2 cellular contexts compared by ENCODE assay signal in the genomic region with DNA sequence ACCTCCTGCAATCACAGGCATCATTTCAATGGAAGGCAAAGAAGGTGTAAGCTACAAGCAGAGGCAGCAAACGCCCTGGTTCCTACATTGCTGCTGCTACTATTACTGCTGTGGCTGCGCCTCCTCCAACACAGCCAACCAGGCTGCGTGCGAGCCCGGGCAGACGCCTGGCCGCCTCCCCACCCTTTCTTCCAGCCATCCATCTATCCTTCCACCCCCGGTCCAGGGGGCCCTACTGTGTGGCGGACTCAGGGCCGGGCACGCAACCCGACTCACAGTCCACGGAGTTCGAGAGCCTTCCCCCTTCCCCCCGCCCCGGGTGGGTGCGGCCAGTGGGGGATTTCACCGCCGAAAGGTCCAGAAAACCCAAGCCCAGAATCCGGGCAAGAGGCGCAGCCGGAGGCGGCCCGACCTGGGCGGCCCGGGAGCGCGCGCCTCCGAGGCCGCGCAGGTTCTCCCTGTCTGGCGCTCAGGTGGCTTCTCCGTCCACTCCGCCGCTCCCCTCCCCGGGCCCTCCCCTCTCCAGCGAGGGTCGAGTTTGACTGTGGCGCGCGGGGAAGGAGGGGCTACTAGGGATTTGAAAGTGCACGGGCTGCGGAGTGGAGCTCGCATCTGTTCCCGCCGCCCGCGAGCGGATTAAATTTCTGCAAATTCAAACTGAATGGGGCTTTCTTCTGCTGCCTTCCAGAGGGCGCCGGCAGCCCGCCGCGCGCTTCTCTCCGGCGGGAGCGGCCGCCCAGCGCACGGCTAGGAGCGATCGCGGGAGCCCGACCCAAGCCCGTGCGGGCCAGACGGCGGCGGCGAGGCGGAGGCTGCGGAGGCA.
TF ChIP-seq lines count a peak whose summit lies in the region.

HUNK (plus strand) TSS at position 569 of the 823 bp plus-strand sequence. CDS start 655 bp downstream, outside the sequence.

TF ChIP-seq in HEK293, 187 proteins besides CTCF, POLR2A, EP300 and RAD21 (continued from another document and continues in another):
- TF ChIP-seq, protein P1, sequence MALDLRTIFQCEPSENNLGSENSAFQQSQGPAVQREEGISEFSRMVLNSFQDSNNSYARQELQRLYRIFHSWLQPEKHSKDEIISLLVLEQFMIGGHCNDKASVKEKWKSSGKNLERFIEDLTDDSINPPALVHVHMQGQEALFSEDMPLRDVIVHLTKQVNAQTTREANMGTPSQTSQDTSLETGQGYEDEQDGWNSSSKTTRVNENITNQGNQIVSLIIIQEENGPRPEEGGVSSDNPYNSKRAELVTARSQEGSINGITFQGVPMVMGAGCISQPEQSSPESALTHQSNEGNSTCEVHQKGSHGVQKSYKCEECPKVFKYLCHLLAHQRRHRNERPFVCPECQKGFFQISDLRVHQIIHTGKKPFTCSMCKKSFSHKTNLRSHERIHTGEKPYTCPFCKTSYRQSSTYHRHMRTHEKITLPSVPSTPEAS (tag by site-specific recombination; IDR thresholded peaks at IDR 0.05), result no peak
- TF ChIP-seq, protein P2, sequence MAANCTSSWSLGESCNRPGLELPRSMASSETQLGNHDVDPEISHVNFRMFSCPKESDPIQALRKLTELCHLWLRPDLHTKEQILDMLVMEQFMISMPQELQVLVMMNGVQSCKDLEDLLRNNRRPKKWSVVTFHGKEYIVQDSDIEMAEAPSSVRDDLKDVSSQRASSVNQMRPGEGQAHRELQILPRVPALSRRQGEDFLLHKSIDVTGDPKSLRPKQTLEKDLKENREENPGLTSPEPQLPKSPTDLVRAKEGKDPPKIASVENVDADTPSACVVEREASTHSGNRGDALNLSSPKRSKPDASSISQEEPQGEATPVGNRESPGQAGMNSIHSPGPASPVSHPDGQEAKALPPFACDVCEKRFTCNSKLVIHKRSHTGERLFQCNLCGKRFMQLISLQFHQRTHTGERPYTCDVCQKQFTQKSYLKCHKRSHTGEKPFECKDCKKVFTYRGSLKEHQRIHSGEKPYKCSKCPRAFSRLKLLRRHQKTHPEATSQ (tag by site-specific recombination; IDR thresholded peaks at IDR 0.05), result 0 out of 2 replicates have a peak, but pooled peaks have one; percentile 21
- TF ChIP-seq OSR2 (tag by site-specific recombination; IDR thresholded peaks at IDR 0.05) (peak; percentile 44), MYNN (tag by site-specific recombination; IDR thresholded peaks at IDR 0.05; ENCODE audit: borderline replicate concordance) (no peak), ZNF664 (tag by site-specific recombination; IDR thresholded peaks at IDR 0.05) (no peak), ZNF660 (tag by site-specific recombination; IDR thresholded peaks at IDR 0.05) (0 out of 2 replicates have a peak, but pooled peaks have one; percentile 64), ZNF473 (tag by site-specific recombination; IDR thresholded peaks at IDR 0.05) (no peak), ZNF76 (tag by site-specific recombination; IDR thresholded peaks at IDR 0.05; ENCODE audit: borderline replicate concordance, low read depth) (no peak), ZNF791 (tag by site-specific recombination; IDR thresholded peaks at IDR 0.05) (no peak), ZNF600 (tag by site-specific recombination; IDR thresholded peaks at IDR 0.05) (peak; percentile 94), ZNF837 (tag by site-specific recombination; IDR thresholded peaks at IDR 0.05) (0 out of 2 replicates have a peak, but pooled peaks have one; percentile 39), SP2 (tag by site-specific recombination; IDR thresholded peaks at IDR 0.05) (peak; percentile 47), SP3 (tag by site-specific recombination; IDR thresholded peaks at IDR 0.05) (peak; percentile 84), KLF7 (tag by site-specific recombination; IDR thresholded peaks at IDR 0.05; ENCODE audit: borderline replicate concordance) (no peak), ZNF169 (tag by site-specific recombination; IDR thresholded peaks at IDR 0.05) (no peak), ZXDB (tag by site-specific recombination; IDR thresholded peaks at IDR 0.05) (peak; percentile 77), GFI1B (tag by site-specific recombination; IDR thresholded peaks at IDR 0.05) (no peak), ZNF747 (tag by site-specific recombination; IDR thresholded peaks at IDR 0.05) (no peak), ZNF677 (tag by site-specific recombination; IDR thresholded peaks at IDR 0.05) (no peak), ZSCAN18 (tag by site-specific recombination; IDR thresholded peaks at IDR 0.05) (no peak), MEIS1 (CRISPR knock-in tag; IDR thresholded peaks at IDR 0.05; ENCODE audit: borderline replicate concordance) (no peak), ZBTB20 (tag by site-specific recombination; IDR thresholded peaks at IDR 0.05) (peak; percentile 99), BCL11A (tag by site-specific recombination; IDR thresholded peaks at IDR 0.05; ENCODE audit: low read depth) (no peak)
- TF ChIP-seq, protein P3, sequence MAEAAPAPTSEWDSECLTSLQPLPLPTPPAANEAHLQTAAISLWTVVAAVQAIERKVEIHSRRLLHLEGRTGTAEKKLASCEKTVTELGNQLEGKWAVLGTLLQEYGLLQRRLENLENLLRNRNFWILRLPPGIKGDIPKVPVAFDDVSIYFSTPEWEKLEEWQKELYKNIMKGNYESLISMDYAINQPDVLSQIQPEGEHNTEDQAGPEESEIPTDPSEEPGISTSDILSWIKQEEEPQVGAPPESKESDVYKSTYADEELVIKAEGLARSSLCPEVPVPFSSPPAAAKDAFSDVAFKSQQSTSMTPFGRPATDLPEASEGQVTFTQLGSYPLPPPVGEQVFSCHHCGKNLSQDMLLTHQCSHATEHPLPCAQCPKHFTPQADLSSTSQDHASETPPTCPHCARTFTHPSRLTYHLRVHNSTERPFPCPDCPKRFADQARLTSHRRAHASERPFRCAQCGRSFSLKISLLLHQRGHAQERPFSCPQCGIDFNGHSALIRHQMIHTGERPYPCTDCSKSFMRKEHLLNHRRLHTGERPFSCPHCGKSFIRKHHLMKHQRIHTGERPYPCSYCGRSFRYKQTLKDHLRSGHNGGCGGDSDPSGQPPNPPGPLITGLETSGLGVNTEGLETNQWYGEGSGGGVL (tag by site-specific recombination; IDR thresholded peaks at IDR 0.05), result peak; percentile 91
- TF ChIP-seq, protein P4, sequence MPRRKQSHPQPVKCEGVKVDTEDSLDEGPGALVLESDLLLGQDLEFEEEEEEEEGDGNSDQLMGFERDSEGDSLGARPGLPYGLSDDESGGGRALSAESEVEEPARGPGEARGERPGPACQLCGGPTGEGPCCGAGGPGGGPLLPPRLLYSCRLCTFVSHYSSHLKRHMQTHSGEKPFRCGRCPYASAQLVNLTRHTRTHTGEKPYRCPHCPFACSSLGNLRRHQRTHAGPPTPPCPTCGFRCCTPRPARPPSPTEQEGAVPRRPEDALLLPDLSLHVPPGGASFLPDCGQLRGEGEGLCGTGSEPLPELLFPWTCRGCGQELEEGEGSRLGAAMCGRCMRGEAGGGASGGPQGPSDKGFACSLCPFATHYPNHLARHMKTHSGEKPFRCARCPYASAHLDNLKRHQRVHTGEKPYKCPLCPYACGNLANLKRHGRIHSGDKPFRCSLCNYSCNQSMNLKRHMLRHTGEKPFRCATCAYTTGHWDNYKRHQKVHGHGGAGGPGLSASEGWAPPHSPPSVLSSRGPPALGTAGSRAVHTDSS (tag by site-specific recombination; IDR thresholded peaks at IDR 0.05), result no peak

TF ChIP-seq in HepG2, 621 proteins besides CTCF, POLR2A, EP300 and RAD21 (continued from another document and continues in another):
- TF ChIP-seq, protein P5, sequence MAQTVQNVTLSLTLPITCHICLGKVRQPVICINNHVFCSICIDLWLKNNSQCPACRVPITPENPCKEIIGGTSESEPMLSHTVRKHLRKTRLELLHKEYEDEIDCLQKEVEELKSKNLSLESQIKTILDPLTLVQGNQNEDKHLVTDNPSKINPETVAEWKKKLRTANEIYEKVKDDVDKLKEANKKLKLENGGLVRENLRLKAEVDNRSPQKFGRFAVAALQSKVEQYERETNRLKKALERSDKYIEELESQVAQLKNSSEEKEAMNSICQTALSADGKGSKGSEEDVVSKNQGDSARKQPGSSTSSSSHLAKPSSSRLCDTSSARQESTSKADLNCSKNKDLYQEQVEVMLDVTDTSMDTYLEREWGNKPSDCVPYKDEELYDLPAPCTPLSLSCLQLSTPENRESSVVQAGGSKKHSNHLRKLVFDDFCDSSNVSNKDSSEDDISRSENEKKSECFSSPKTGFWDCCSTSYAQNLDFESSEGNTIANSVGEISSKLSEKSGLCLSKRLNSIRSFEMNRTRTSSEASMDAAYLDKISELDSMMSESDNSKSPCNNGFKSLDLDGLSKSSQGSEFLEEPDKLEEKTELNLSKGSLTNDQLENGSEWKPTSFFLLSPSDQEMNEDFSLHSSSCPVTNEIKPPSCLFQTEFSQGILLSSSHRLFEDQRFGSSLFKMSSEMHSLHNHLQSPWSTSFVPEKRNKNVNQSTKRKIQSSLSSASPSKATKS (CRISPR knock-in tag; IDR thresholded peaks at IDR 0.05), result no peak
- TF ChIP-seq FOXJ3 (CRISPR knock-in tag; IDR thresholded peaks at IDR 0.05; ENCODE audit: borderline replicate concordance) (no peak), YEATS4 (CRISPR knock-in tag; IDR thresholded peaks at IDR 0.05; ENCODE audit: borderline replicate concordance) (peak; percentile 25; the same call in 1 of the 2 replicates), MYNN (CRISPR knock-in tag; IDR thresholded peaks at IDR 0.05; ENCODE audit: low read depth) (no peak), ZNF343 (CRISPR knock-in tag; IDR thresholded peaks at IDR 0.05) (0 out of 2 replicates have a peak, but pooled peaks have one; percentile 29), SETDB1 (CRISPR knock-in tag; IDR thresholded peaks at IDR 0.05; ENCODE audit: borderline replicate concordance) (no peak), EZH2 (conservative IDR thresholded peaks at IDR 0.05; ENCODE audit: low read depth, low read length) (no peak), ZKSCAN1 (IDR thresholded peaks at IDR 0.05; ENCODE audit: low read length) (peak; percentile 49; the same call in 1 of the 2 replicates), ZNF687 (CRISPR knock-in tag; IDR thresholded peaks at IDR 0.05) (peak; percentile 74), KLF16 (CRISPR knock-in tag; IDR thresholded peaks at IDR 0.05) (no peak), ZNF143 (CRISPR knock-in tag; IDR thresholded peaks at IDR 0.05) (no peak), ZNF138 (CRISPR knock-in tag; IDR thresholded peaks at IDR 0.05; ENCODE audit: low read depth) (no peak), NPAS2 (CRISPR knock-in tag; IDR thresholded peaks at IDR 0.05; ENCODE audit: borderline replicate concordance) (no peak), ZNF501 (CRISPR knock-in tag; IDR thresholded peaks at IDR 0.05) (no peak), SNAPC5 (CRISPR knock-in tag; IDR thresholded peaks at IDR 0.05; ENCODE audit: borderline replicate concordance) (no peak), AHR (CRISPR knock-in tag; IDR thresholded peaks at IDR 0.05) (0 out of 2 replicates have a peak, but pooled peaks have one; percentile 60), ARHGAP35 (CRISPR knock-in tag; IDR thresholded peaks at IDR 0.05; ENCODE audit: borderline replicate concordance) (no peak), TCF7L2 (IDR thresholded peaks at IDR 0.05; ENCODE audit: low read depth, low read length) (no peak), HNRNPK (IDR thresholded peaks at IDR 0.05; ENCODE audit: low read depth, low read length, poor library complexity, severe bottlenecking) (peak; percentile 25), MZF1 (CRISPR knock-in tag; IDR thresholded peaks at IDR 0.05; ENCODE audit: borderline replicate concordance) (no peak), CENPBD1 (CRISPR knock-in tag; IDR thresholded peaks at IDR 0.05; ENCODE audit: borderline replicate concordance, low read depth) (no peak)
- TF ChIP-seq, protein P6, sequence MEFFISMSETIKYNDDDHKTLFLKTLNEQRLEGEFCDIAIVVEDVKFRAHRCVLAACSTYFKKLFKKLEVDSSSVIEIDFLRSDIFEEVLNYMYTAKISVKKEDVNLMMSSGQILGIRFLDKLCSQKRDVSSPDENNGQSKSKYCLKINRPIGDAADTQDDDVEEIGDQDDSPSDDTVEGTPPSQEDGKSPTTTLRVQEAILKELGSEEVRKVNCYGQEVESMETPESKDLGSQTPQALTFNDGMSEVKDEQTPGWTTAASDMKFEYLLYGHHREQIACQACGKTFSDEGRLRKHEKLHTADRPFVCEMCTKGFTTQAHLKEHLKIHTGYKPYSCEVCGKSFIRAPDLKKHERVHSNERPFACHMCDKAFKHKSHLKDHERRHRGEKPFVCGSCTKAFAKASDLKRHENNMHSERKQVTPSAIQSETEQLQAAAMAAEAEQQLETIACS (CRISPR knock-in tag; IDR thresholded peaks at IDR 0.05), result peak; percentile 74; the same call in 1 of the 2 replicates
- TF ChIP-seq, protein P7, sequence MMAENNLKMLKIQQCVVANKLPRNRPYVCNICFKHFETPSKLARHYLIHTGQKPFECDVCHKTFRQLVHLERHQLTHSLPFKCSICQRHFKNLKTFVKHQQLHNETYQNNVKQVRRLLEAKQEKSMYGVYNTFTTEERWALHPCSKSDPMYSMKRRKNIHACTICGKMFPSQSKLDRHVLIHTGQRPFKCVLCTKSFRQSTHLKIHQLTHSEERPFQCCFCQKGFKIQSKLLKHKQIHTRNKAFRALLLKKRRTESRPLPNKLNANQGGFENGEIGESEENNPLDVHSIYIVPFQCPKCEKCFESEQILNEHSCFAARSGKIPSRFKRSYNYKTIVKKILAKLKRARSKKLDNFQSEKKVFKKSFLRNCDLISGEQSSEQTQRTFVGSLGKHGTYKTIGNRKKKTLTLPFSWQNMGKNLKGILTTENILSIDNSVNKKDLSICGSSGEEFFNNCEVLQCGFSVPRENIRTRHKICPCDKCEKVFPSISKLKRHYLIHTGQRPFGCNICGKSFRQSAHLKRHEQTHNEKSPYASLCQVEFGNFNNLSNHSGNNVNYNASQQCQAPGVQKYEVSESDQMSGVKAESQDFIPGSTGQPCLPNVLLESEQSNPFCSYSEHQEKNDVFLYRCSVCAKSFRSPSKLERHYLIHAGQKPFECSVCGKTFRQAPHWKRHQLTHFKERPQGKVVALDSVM (CRISPR knock-in tag; IDR thresholded peaks at IDR 0.05), result peak; percentile 29; the same call in 1 of the 2 replicates
